1 cellular context compared by ENCODE assay signal in genomic region chr12:131442337-131442918, GRCh38.
TF ChIP-seq lines count a peak whose summit lies in the region.

No MANE protein-coding gene starts in this region.

TF ChIP-seq in K562, 482 proteins besides CTCF, POLR2A, EP300 and RAD21 (continued from another document):
- TF ChIP-seq ESRRA (IDR thresholded peaks at IDR 0.05; ENCODE audit: borderline replicate concordance, low read depth) = no peak
TF ChIP-seq in K562: peak in this region for 0.
